16 cellular contexts compared by ENCODE assay signal in the genomic region with DNA sequence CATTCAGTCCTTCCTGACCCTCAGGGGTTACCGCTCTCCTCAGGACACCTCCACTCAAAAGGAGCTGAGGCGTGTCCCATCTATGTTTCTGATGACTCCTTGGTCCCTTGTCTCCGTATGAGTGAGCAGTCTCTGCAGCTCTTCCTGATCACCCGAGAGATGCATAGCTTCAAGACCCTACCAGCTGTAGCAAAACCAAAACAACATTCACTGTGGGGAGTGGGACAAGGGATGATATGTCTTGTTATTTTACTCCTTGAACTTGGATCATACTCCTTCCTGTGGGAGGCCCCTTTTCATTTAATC. TPM values are rescaled to one million over a fixed set of nuclear protein-coding genes. Genes with fewer than 3 reads are reported as not detected.
A peak's percentile ranks its signal among the peaks of the same experiment; 100 is the strongest.
DNase-seq lines count a peak whose midpoint lies in the region; ATAC-seq lines count a peak whose summit lies in the region.
"Had no signal": no experiment of that assay in that cellular context is flagged by ENCODE, and none has a peak within 500 bp of the region (broad histone marks: within the 10 kb centered on the region; RNA-seq: fewer than 3 reads in every experiment).

No MANE protein-coding gene starts in this region.

- peak overlapping the region; percentile 71 for H3K4me2 ChIP-seq in BLaER1

- no peaks in the 10 kb centered on the region for H3K9me3 ChIP-seq in BLaER1
- H3K9me3 ChIP-seq: colonic mucosa, esophagus muscularis mucosa had no signal

- ATAC-seq in GM19035 (IDR thresholded peaks at IDR 0.05; ENCODE audit: unreplicated experiment) (peak; percentile 31), GM21737 (IDR thresholded peaks at IDR 0.05; ENCODE audit: unreplicated experiment) (peak; percentile 16), HG03442 (IDR thresholded peaks at IDR 0.05; ENCODE audit: unreplicated experiment) (peak; percentile 19)
- ATAC-seq: right cardiac atrium had no signal

- no peak overlapping the region for H3K4me3 ChIP-seq in BLaER1
- H3K4me3 ChIP-seq: colonic mucosa, esophagus muscularis mucosa, GM23248 had no signal

- DNase-seq in NCI-H510A treated with DMSO at 0.1 percent for 48 hours (lab: John Stamatoyannopoulos, UW) (no peak), SK-N-DZ (ENCODE audit: low spot score) (no peak), HuH-7 (ENCODE audit: low spot score) (no peak)
- no peak for DNase-seq in effector CD8-positive, alpha-beta T cell (lab: John Stamatoyannopoulos, UW)
- DNase-seq: ACHN; GM23248; KG1; naive thymus-derived CD8-positive, alpha-beta T cell; right cardiac atrium; stimulated activated CD4-positive, alpha-beta T cell treated with anti-CD3 and anti-CD28 coated beads, Interleukin-2, amount 100 ng/mL, for 48 hours had no signal

- H3K4me1 ChIP-seq in BLaER1 = peaks cover 49% of the 10 kb centered on the region
- H3K4me1 ChIP-seq: colonic mucosa, esophagus muscularis mucosa had no signal

- no peaks in the 10 kb centered on the region for H3K27me3 ChIP-seq in BLaER1
- H3K27me3 ChIP-seq: colonic mucosa had no signal

- H3K9ac ChIP-seq in BLaER1 = 0 out of 2 replicates have a peak overlapping the region, but pooled peaks have one; percentile 17
- H3K9ac ChIP-seq: GM23248 had no signal

- no peaks in the 10 kb centered on the region for H3K36me3 ChIP-seq in BLaER1
- H3K36me3 ChIP-seq: colonic mucosa, esophagus muscularis mucosa had no signal

- H4K20me1 ChIP-seq in BLaER1 = no peaks in the 10 kb centered on the region

- peak overlapping the region; percentile 15; the same call in 1 of the 2 replicates for H3K27ac ChIP-seq in BLaER1
- H3K27ac ChIP-seq: colonic mucosa, esophagus muscularis mucosa, GM23248 had no signal

RNA-seq across cellular contexts. Expression of a gene that starts 14.4 kb away (rescaled TPM):
- polyA plus RNA-seq in SK-N-DZ (2014; cell fraction: cytosol; rRNA removed) = 16.2 and 20.9 TPM in 2 replicates
- polyA plus RNA-seq in SK-N-DZ (2014; cell fraction: nucleus; rRNA removed) = 24.1 and 28.5 TPM in 2 replicates
